Comparison of ENCODE assay signal across 12 cellular contexts in genomic region chr4:30722916-30723270, GRCh38. TPM values are rescaled to one million over a fixed set of nuclear protein-coding genes. Genes with fewer than 3 reads are reported as not detected.
A peak's percentile ranks its signal among the peaks of the same experiment; 100 is the strongest.
DNase-seq lines count a peak whose midpoint lies in the region; ATAC-seq and TF ChIP-seq lines count a peak whose summit lies in the region.
"Had no signal": no experiment of that assay in that cellular context is flagged by ENCODE, and none has a peak within 500 bp of the region (broad histone marks: within the 10 kb centered on the region; RNA-seq: fewer than 3 reads in every experiment).

No MANE protein-coding gene starts in this region.

- no peaks in the 10 kb centered on the region for H3K36me3 ChIP-seq in colonic mucosa
- no peaks in the 10 kb centered on the region for H3K36me3 ChIP-seq in left lung
- H3K36me3 ChIP-seq in stomach, result no peaks in the 10 kb centered on the region

- no peak for TF ChIP-seq EP300 in stomach (IDR thresholded peaks at IDR 0.05)

- 8 to 17% (median 11%) methylated on average over 9 to 25 of the region's 25 CpGs for WGBS in stomach, 5 donors

- peaks cover 44% of the 10 kb centered on the region for H3K27me3 ChIP-seq in colonic mucosa
- H3K27me3 ChIP-seq in left lung, result peaks cover 45 to 65% of the 10 kb centered on the region in 2 donors
- H3K27me3 ChIP-seq in stomach, result peaks cover 0 to 65% (median 34%) of the 10 kb centered on the region in 3 donors

- TF ChIP-seq CTCF in colonic mucosa (IDR thresholded peaks at IDR 0.05) (no peak), left lung (IDR thresholded peaks at IDR 0.05) (no peak), stomach (IDR thresholded peaks at IDR 0.05) (no peak)

- H3K27ac ChIP-seq in colonic mucosa, result no peak overlapping the region
- no peak overlapping the region for H3K27ac ChIP-seq in left lung
- peak overlapping the region in 4 of 5 donors; percentile 31 to 85 (median 63) for H3K27ac ChIP-seq in stomach
- H3K27ac ChIP-seq: RWPE1 had no signal

- ATAC-seq in left lung, result no peak

- H3K4me1 ChIP-seq in colonic mucosa (peaks cover 1% of the 10 kb centered on the region), left lung (peaks cover 1 to 33% of the 10 kb centered on the region in 2 donors), stomach (peaks cover 5 to 47% (median 40%) of the 10 kb centered on the region in 4 donors)

- H3K9me3 ChIP-seq in colonic mucosa, result no peaks in the 10 kb centered on the region
- H3K9me3 ChIP-seq in left lung, result no peaks in the 10 kb centered on the region
- H3K9me3 ChIP-seq in stomach, result no peaks in the 10 kb centered on the region

- intact Hi-C loops in colonic mucosa (cut with DNase I), result no loop called here
- intact Hi-C loops in left lung (cut with DNase I), result no loop called here
- intact Hi-C loops in stomach (cut with DNase I; ENCODE audit: low total_unique reads), result no loop called here

- peak; percentile 27 for DNase-seq in NCI-H146 treated with DMSO at 0.1 percent for 48 hours (lab: John Stamatoyannopoulos, UW; ENCODE audit: unreplicated experiment)
- peak; percentile 16 for DNase-seq in colonic mucosa
- DNase-seq in left lung, result peak in 1 of 2 donors; percentile 60
- DNase-seq in stomach, result no peak
- DNase-seq in activated CD4-positive, alpha-beta T cell treated with anti-CD3 and anti-CD28 coated beads for 48 hours, result no peak
- DNase-seq in SW 1271 (lab: John Stamatoyannopoulos, UW), result no peak
- DNase-seq in effector CD4-positive, alpha-beta T cell, result no peak
- no peak for DNase-seq in stimulated activated CD4-positive, alpha-beta T cell treated with anti-CD3 and anti-CD28 coated beads, Interleukin-1b, Interleukin-23, amount 100 ng/mL, for 48 hours
- DNase-seq: GF-D8, NCI-H187 had no signal

- peak overlapping the region; percentile 32 for H3K4me3 ChIP-seq in colonic mucosa
- H3K4me3 ChIP-seq in left lung, result peak overlapping the region; percentile 36 to 47
- peak overlapping the region; percentile 60 to 77 (median 72) for H3K4me3 ChIP-seq in stomach

- TF ChIP-seq POLR2A in stomach (IDR thresholded peaks at IDR 0.05), result no peak

- no peak overlapping the region for H3K9ac ChIP-seq in colonic mucosa (ENCODE audit: low read depth in 2 of 2, low read length in 2 of 2)

RNA-seq across cellular contexts. Expression of gene PCDH7, which starts 2.7 kb away (rescaled TPM):
- total RNA-seq in colonic mucosa (10 to 100 TPM in 1 of 2 donors, 1 to 10 TPM in 1; 4.7 to 18.0 TPM), left lung (10 to 100 TPM in 1 of 2 donors, 1 to 10 TPM in 1; 6.8 to 15.5 TPM), stomach (100 to 1,000 TPM in 1 of 5 donors, 10 to 100 TPM in 4; 38.8 to 130 (median 56.0) TPM)
- 1 to 10 TPM; 2.3 to 9.1 (median 2.8) TPM for polyA plus RNA-seq in stomach
- total RNA-seq: activated CD8-positive, alpha-beta memory T cell treated with anti-CD3 and anti-CD28 coated beads for 36 hours had no signal

Comparison
In these comparisons a context has a peak if more than half of its experiments do, and no peak if none do; other contexts are left out.
1. DNase-seq: peak in NCI-H146 treated with DMSO at 0.1 percent for 48 hours (single experiment) and colonic mucosa (single experiment); none in stomach (single experiment), activated CD4-positive, alpha-beta T cell treated with anti-CD3 and anti-CD28 coated beads for 48 hours (single experiment), SW 1271 (0 of 2), effector CD4-positive, alpha-beta T cell (single experiment) and stimulated activated CD4-positive, alpha-beta T cell treated with anti-CD3 and anti-CD28 coated beads, Interleukin-1b, Interleukin-23, amount 100 ng/mL, for 48 hours (single experiment).
2. H3K27ac ChIP-seq: peak in stomach (4 of 5); none in colonic mucosa (single experiment) and left lung (0 of 2).
3. Peak in every context shown above with its lines, with median percentiles within 50 percentile points of each other: H3K4me3 ChIP-seq.